Comparison of ENCODE assay signal across 11 cellular contexts in the genomic region with DNA sequence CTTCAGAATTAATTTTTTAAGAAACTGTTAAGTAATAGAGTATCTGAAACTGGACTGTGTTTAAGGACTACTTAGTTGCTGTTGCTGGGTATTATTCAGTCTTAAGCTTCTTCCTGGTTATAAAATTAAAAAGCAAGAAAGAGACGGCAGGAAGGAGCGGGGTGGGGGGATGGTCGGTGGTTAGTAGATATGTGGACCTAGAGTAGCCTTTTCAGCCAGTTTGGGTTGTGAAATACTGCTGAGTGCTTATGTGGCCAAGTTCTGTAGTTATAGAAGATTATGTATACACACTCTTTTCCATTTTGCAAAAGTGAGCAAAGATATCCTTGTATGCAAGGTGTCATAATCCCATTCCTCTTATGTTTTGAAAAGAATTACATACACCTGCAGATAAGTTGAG. TPM values are rescaled to one million over a fixed set of nuclear protein-coding genes. Genes with fewer than 3 reads are reported as not detected.
DNase-seq lines count a peak whose midpoint lies in the region; TF ChIP-seq lines count a peak whose summit lies in the region.
"Had no signal": no experiment of that assay in that cellular context is flagged by ENCODE, and none has a peak within 500 bp of the region (broad histone marks: within the 10 kb centered on the region; RNA-seq: fewer than 3 reads in every experiment).

No MANE protein-coding gene starts in this region.

- no peaks in the 10 kb centered on the region for H3K27me3 ChIP-seq in spleen (replicated peaks in 1 of 7)
- H3K27me3 ChIP-seq: gastroesophageal sphincter had no signal

- no peak for TF ChIP-seq CTCF in fibroblast of the aortic adventitia (IDR thresholded peaks at IDR 0.05; ENCODE audit: insufficient read depth, low read length)
- TF ChIP-seq CTCF in spleen (IDR thresholded peaks at IDR 0.05 in 8 of 11, conservative IDR thresholded peaks at IDR 0.05 in 3 of 11): no peak

- TF ChIP-seq POLR2A in GM18951 (IDR thresholded peaks at IDR 0.05; ENCODE audit: extremely low read depth, insufficient read depth, insufficient read length) (peak; percentile 17), spleen (IDR thresholded peaks at IDR 0.05) (no peak)

- intact Hi-C loops in spleen (cut with DNase I; ENCODE audit: low total_unique reads): no loop called here
- intact Hi-C loops in activated T-helper 2 cell treated with anti-CD3 and anti-CD28 coated beads, Interferon-gamma antibody, Interleukin-2, Interleukin-4, amounts not matched to agents 10 μg/mL and 5 μg/mL and 100 μg/mL, durations not matched to agents 14 hours and 24 hours and 36 hours (cut with micrococcal nuclease): no loop called here

- peaks cover 32 to 97% (median 86%) of the 10 kb centered on the region in 6 donors for H3K4me1 ChIP-seq in spleen

- no peaks in the 10 kb centered on the region for H3K9me3 Mint-ChIP-seq in activated T-helper 2 cell treated with anti-CD3 and anti-CD28 coated beads, Interferon-gamma antibody, Interleukin-2, Interleukin-4, amounts not matched to agents 10 μg/mL and 5 μg/mL and 100 μg/mL, durations not matched to agents 14 hours and 24 hours and 36 hours
- H3K9me3 Mint-ChIP-seq: brain had no signal

- H3K36me3 ChIP-seq in spleen: no peaks in the 10 kb centered on the region
- H3K36me3 ChIP-seq: gastroesophageal sphincter had no signal

- WGBS in spleen, 5 donors: 10 to 23% (median 20%) methylated on average over 3 of the region's 3 CpGs

- no peaks in the 10 kb centered on the region for H3K9me3 ChIP-seq in spleen
- H3K9me3 ChIP-seq: gastroesophageal sphincter had no signal

- H3K36me3 Mint-ChIP-seq in activated T-helper 2 cell treated with anti-CD3 and anti-CD28 coated beads, Interferon-gamma antibody, Interleukin-2, Interleukin-4, amounts not matched to agents 10 μg/mL and 5 μg/mL and 100 μg/mL, durations not matched to agents 14 hours and 24 hours and 36 hours (ENCODE audit: low read depth): no peaks in the 10 kb centered on the region

- no peaks in the 10 kb centered on the region for H3K4me1 Mint-ChIP-seq in activated T-helper 2 cell treated with anti-CD3 and anti-CD28 coated beads, Interferon-gamma antibody, Interleukin-2, Interleukin-4, amounts not matched to agents 10 μg/mL and 5 μg/mL and 100 μg/mL, durations not matched to agents 14 hours and 24 hours and 36 hours (ENCODE audit: low read depth)

- H3K4me3 Mint-ChIP-seq in activated T-helper 2 cell treated with anti-CD3 and anti-CD28 coated beads, Interferon-gamma antibody, Interleukin-2, Interleukin-4, amounts not matched to agents 10 μg/mL and 5 μg/mL and 100 μg/mL, durations not matched to agents 14 hours and 24 hours and 36 hours (ENCODE audit: low read depth): no peak overlapping the region

- DNase-seq in NOMO-1 treated with DMSO at 0.1 percent for 48 hours (lab: John Stamatoyannopoulos, UW; ENCODE audit: unreplicated experiment): peak; percentile 93
- DNase-seq in fibroblast of the aortic adventitia (ENCODE audit: low read depth): peak; percentile 56
- no peak for DNase-seq in spleen
- no peak for DNase-seq in activated CD4-positive, alpha-beta T cell treated with anti-CD3 and anti-CD28 coated beads, Interleukin-2, amount 50 U/mL, for 1 hour
- no peak for DNase-seq in activated T-helper 2 cell treated with anti-CD3 and anti-CD28 coated beads, Interferon-gamma antibody, Interleukin-2, Interleukin-4, amounts not matched to agents 10 μg/mL and 5 μg/mL and 100 μg/mL, durations not matched to agents 14 hours and 24 hours and 36 hours (ENCODE audit: low spot score)
- no peak for DNase-seq in stimulated activated naive CD4-positive, alpha-beta T cell treated with Interleukin-2 at 50 U/mL for 16 hours (lab: John Stamatoyannopoulos, UW)
- DNase-seq: DND-41; stimulated activated naive CD8-positive, alpha-beta T cell treated with anti-CD3 and anti-CD28 coated beads, Interleukin-15, Interleukin-2, amounts not matched to agents 100 U/mL and 50 U/mL, for 24 hours had no signal

- in situ Hi-C loops in GM18951 (cut with MboI; ENCODE audit: low sequenced_read_pairs, unreplicated experiment): loop anchor here (25.0 kb wide), 1 partner anchor 491 kb away; the partner anchor contains the start of gene OTULIN

- peak overlapping the region in 6 of 8 donors; percentile 31 to 79 (median 50) for H3K27ac ChIP-seq in spleen
- H3K27ac ChIP-seq: gastroesophageal sphincter had no signal

- H3K27ac Mint-ChIP-seq in activated T-helper 2 cell treated with anti-CD3 and anti-CD28 coated beads, Interferon-gamma antibody, Interleukin-2, Interleukin-4, amounts not matched to agents 10 μg/mL and 5 μg/mL and 100 μg/mL, durations not matched to agents 14 hours and 24 hours and 36 hours: no peak overlapping the region

- peaks cover 8% of the 10 kb centered on the region for H3K27me3 Mint-ChIP-seq in activated T-helper 2 cell treated with anti-CD3 and anti-CD28 coated beads, Interferon-gamma antibody, Interleukin-2, Interleukin-4, amounts not matched to agents 10 μg/mL and 5 μg/mL and 100 μg/mL, durations not matched to agents 14 hours and 24 hours and 36 hours (ENCODE audit: low read depth)
- H3K27me3 Mint-ChIP-seq: brain had no signal

- H3K4me3 ChIP-seq in fibroblast of the aortic adventitia (ENCODE audit: low read depth, low read length) (no peak overlapping the region), spleen (peak overlapping the region in 1 of 8 donors; percentile 3)
- H3K4me3 ChIP-seq: gastroesophageal sphincter had no signal

RNA-seq across cellular contexts. Expression of gene TRIO, which starts 28.5 kb away (rescaled TPM):
- total RNA-seq in fibroblast of the aortic adventitia (ENCODE audit: low replicate concordance) (211 and 222 TPM in 2 replicates), spleen (100 to 1,000 TPM; 139 to 280 (median 214) TPM)
- 10 to 100 TPM; 21.5 to 63.1 (median 55.2) TPM for polyA plus RNA-seq in spleen
- 28.7 and 30.1 TPM in 2 replicates for total RNA-seq in activated T-helper 2 cell treated with anti-CD3 and anti-CD28 coated beads, Interferon-gamma antibody, Interleukin-2, Interleukin-4, amounts not matched to agents 10 μg/mL and 5 μg/mL and 100 μg/mL, durations not matched to agents 14 hours and 24 hours and 36 hours

Comparison
In these comparisons a context has a peak if more than half of its experiments do, and no peak if none do; other contexts are left out.
1. DNase-seq: peak in NOMO-1 treated with DMSO at 0.1 percent for 48 hours (single experiment) and fibroblast of the aortic adventitia (single experiment); none in spleen (single experiment), activated CD4-positive, alpha-beta T cell treated with anti-CD3 and anti-CD28 coated beads, Interleukin-2, amount 50 U/mL, for 1 hour (single experiment), activated T-helper 2 cell treated with anti-CD3 and anti-CD28 coated beads, Interferon-gamma antibody, Interleukin-2, Interleukin-4, amounts not matched to agents 10 μg/mL and 5 μg/mL and 100 μg/mL, durations not matched to agents 14 hours and 24 hours and 36 hours (single experiment) and stimulated activated naive CD4-positive, alpha-beta T cell treated with Interleukin-2 at 50 U/mL for 16 hours (single experiment).